ENCODE assay signal across 18 cellular contexts in genomic region chr6:166543603-166544293, GRCh38. TPM values are rescaled to one million over a fixed set of nuclear protein-coding genes. Genes with fewer than 3 reads are reported as not detected.
DNase-seq lines count a peak whose midpoint lies in the region; ATAC-seq and TF ChIP-seq lines count a peak whose summit lies in the region.
"Had no signal": no experiment of that assay in that cellular context is flagged by ENCODE, and none has a peak within 500 bp of the region (broad histone marks: within the 10 kb centered on the region; RNA-seq: fewer than 3 reads in every experiment).

No MANE protein-coding gene starts in this region.

- H3K79me1 ChIP-seq in mesendoderm (ENCODE audit: low read length) = no peaks in the 10 kb centered on the region

- TF ChIP-seq CTCF in RWPE1 (conservative IDR thresholded peaks at IDR 0.05; ENCODE audit: low read depth) (no peak), endodermal cell (conservative IDR thresholded peaks at IDR 0.05) (no peak), prostate gland (IDR thresholded peaks at IDR 0.05) (no peak), mucosa of descending colon (IDR thresholded peaks at IDR 0.05) (no peak)

- no peak overlapping the region for H4K5ac ChIP-seq in mesendoderm (ENCODE audit: low read length)

- no peak overlapping the region for H3K4me2 ChIP-seq in mesendoderm (ENCODE audit: low read length)

- H3K27me3 ChIP-seq in CD4-positive, CD25-positive, alpha-beta regulatory T cell (ENCODE audit: control insufficient read depth, insufficient read depth, low read length) = no peaks in the 10 kb centered on the region
- H3K27me3 ChIP-seq in endodermal cell (ENCODE audit: control insufficient read depth, insufficient read depth, low read length, poor library complexity, severe bottlenecking) (no peaks in the 10 kb centered on the region), mesendoderm (ENCODE audit: insufficient read depth, low read length, poor library complexity) (no peaks in the 10 kb centered on the region), prostate gland (replicated peaks; ENCODE audit: insufficient read depth) (no peaks in the 10 kb centered on the region)
- H3K27me3 ChIP-seq: BLaER1 treated with 17β-estradiol and CSF1 and Interleukin-3, amounts not matched to agents 10 nM and 100 nM had no signal

- peak overlapping the region in 2 of 3 donors; percentile 1 to 88 for H3K27ac Mint-ChIP-seq in CD4-positive, CD25-positive, alpha-beta regulatory T cell
- peak overlapping the region; percentile 1 for H3K27ac Mint-ChIP-seq in endodermal cell
- H3K27ac Mint-ChIP-seq: HFFc6 had no signal

- no peaks in the 10 kb centered on the region for H3K9me3 ChIP-seq in CD4-positive, CD25-positive, alpha-beta regulatory T cell (ENCODE audit: control insufficient read depth in 2 of 2, low read length in 2 of 2)
- no peaks in the 10 kb centered on the region for H3K9me3 ChIP-seq in endodermal cell (ENCODE audit: control insufficient read depth, low read length)
- no peaks in the 10 kb centered on the region for H3K9me3 ChIP-seq in prostate gland
- no peaks in the 10 kb centered on the region for H3K9me3 ChIP-seq in mucosa of descending colon
- H3K9me3 ChIP-seq: BLaER1 treated with 17β-estradiol and CSF1 and Interleukin-3, amounts not matched to agents 10 nM and 100 nM had no signal

- no peak overlapping the region for H2BK120ac ChIP-seq in mesendoderm (ENCODE audit: low read depth, low read length)

- H3K4me3 Mint-ChIP-seq in CD4-positive, CD25-positive, alpha-beta regulatory T cell = peak overlapping the region in 2 of 4 donors; percentile 33 to 59
- no peak overlapping the region for H3K4me3 Mint-ChIP-seq in endodermal cell
- H3K4me3 Mint-ChIP-seq: HFFc6 had no signal

- H2BK5ac ChIP-seq in mesendoderm (ENCODE audit: low read length) = no peak overlapping the region

- no peaks in the 10 kb centered on the region for H3K36me3 Mint-ChIP-seq in CD4-positive, CD25-positive, alpha-beta regulatory T cell
- peaks cover 3% of the 10 kb centered on the region for H3K36me3 Mint-ChIP-seq in endodermal cell (ENCODE audit: low read depth)

- 92 to 93% methylated on average over 8 to 9 of the region's 9 CpGs for WGBS in endodermal cell (ENCODE audit: insufficient coverage in 1 of 2, insufficient read length in 1 of 2), 2 experiments
- no CpG with 5 or more reads among the region's 9 CpGs for WGBS in mesendoderm (ENCODE audit: extremely low coverage, insufficient coverage, low lambda C conversion rate)
- 79% methylated on average over 9 of the region's 9 CpGs for WGBS in prostate gland

- H3K23ac ChIP-seq in mesendoderm (ENCODE audit: low read length) = peak overlapping the region; percentile 4

- H2AK5ac ChIP-seq in mesendoderm (ENCODE audit: low read length) = no peak overlapping the region

- H3K36me3 ChIP-seq in CD4-positive, CD25-positive, alpha-beta regulatory T cell (ENCODE audit: control insufficient read depth, insufficient read depth, low read length) = no peaks in the 10 kb centered on the region
- no peaks in the 10 kb centered on the region for H3K36me3 ChIP-seq in endodermal cell (ENCODE audit: control insufficient read depth, insufficient read depth, low read length)
- no peaks in the 10 kb centered on the region for H3K36me3 ChIP-seq in mesendoderm (ENCODE audit: control insufficient read depth, insufficient read depth, low read length)
- H3K36me3 ChIP-seq in prostate gland = no peaks in the 10 kb centered on the region
- H3K36me3 ChIP-seq in mucosa of descending colon (ENCODE audit: low read depth) = no peaks in the 10 kb centered on the region
- H3K36me3 ChIP-seq: BLaER1 treated with 17β-estradiol and CSF1 and Interleukin-3, amounts not matched to agents 10 nM and 100 nM had no signal

- H3K27me3 Mint-ChIP-seq in CD4-positive, CD25-positive, alpha-beta regulatory T cell = peaks cover 9% of the 10 kb centered on the region
- no peaks in the 10 kb centered on the region for H3K27me3 Mint-ChIP-seq in endodermal cell (ENCODE audit: insufficient read depth)

- H3K4me3 ChIP-seq in CD4-positive, CD25-positive, alpha-beta regulatory T cell (ENCODE audit: low read depth, low read length) = no peak overlapping the region
- H3K4me3 ChIP-seq in endodermal cell (ENCODE audit: low read length) (no peak overlapping the region), mesendoderm (ENCODE audit: low read length) (no peak overlapping the region), prostate gland (no peak overlapping the region), mucosa of descending colon (no peak overlapping the region)
- H3K4me3 ChIP-seq: BLaER1 treated with 17β-estradiol and CSF1 and Interleukin-3, amounts not matched to agents 10 nM and 100 nM had no signal

- POLR2A ChIA-PET in RWPE1 (lab: Yijun Ruan, JAX; ENCODE audit: low non-redundant PET) = no interaction called here

- peaks cover 35% of the 10 kb centered on the region for H3K4me1 ChIP-seq in CD4-positive, CD25-positive, alpha-beta regulatory T cell (ENCODE audit: control insufficient read depth, insufficient read depth, low read length, poor library complexity, severe bottlenecking)
- H3K4me1 ChIP-seq in endodermal cell (ENCODE audit: control insufficient read depth, insufficient read depth, low read length) (no peaks in the 10 kb centered on the region), mesendoderm (ENCODE audit: control insufficient read depth, low read depth, low read length) (peaks cover 8% of the 10 kb centered on the region), prostate gland (replicated peaks) (peaks cover 6% of the 10 kb centered on the region), mucosa of descending colon (ENCODE audit: low read depth) (peaks cover 5% of the 10 kb centered on the region)

- H3K79me2 ChIP-seq in mesendoderm (ENCODE audit: control insufficient read depth, insufficient read depth, low read length) = no peaks in the 10 kb centered on the region

- no peak overlapping the region for H3K18ac ChIP-seq in mesendoderm (ENCODE audit: low read length)

- H3K4me1 Mint-ChIP-seq in CD4-positive, CD25-positive, alpha-beta regulatory T cell = peaks cover 17 to 33% (median 20%) of the 10 kb centered on the region in 4 donors
- H3K4me1 Mint-ChIP-seq in endodermal cell = peaks cover 22% of the 10 kb centered on the region

- no peak overlapping the region for H3K27ac ChIP-seq in CD4-positive, CD25-positive, alpha-beta regulatory T cell (ENCODE audit: insufficient read depth, low read length, poor library complexity, severe bottlenecking)
- H3K27ac ChIP-seq in RWPE1 (peak overlapping the region; percentile 55), endodermal cell (ENCODE audit: low read depth, low read length) (no peak overlapping the region), mesendoderm (ENCODE audit: low read depth, low read length) (peak overlapping the region; percentile 14), prostate gland (no peak overlapping the region)
- H3K27ac ChIP-seq: BLaER1 treated with 17β-estradiol and CSF1 and Interleukin-3, amounts not matched to agents 10 nM and 100 nM had no signal

- H2BK15ac ChIP-seq in mesendoderm (replicated peaks; ENCODE audit: low read depth) = no peak overlapping the region

- intact Hi-C loops in prostate gland (cut with DNase I) (no loop called here), mucosa of descending colon (cut with DNase I, micrococcal nuclease) (no loop called here)

- CTCF ChIA-PET in RWPE1 (lab: Yijun Ruan, JAX) = no interaction called here

- DNase-seq in CD4-positive, CD25-positive, alpha-beta regulatory T cell = no peak
- DNase-seq in RWPE1 (ENCODE audit: low spot score) = no peak
- no peak for DNase-seq in endodermal cell
- peak; percentile 52 for DNase-seq in mesendoderm
- no peak for DNase-seq in prostate gland (ENCODE audit: low spot score)
- no peak for DNase-seq in mucosa of descending colon
- no peak for DNase-seq in NCI-H510A treated with DMSO at 0.1 percent for 48 hours (lab: John Stamatoyannopoulos, UW)
- DNase-seq: DMS153, EL, HFFc6, NCI-H1092, NCI-H146, NCI-H2081 treated with DMSO at 0.1 percent for 48 hours, NCI-H524 had no signal

- H3K9ac ChIP-seq in endodermal cell (ENCODE audit: extremely low read depth, low read length, poor library complexity, severe bottlenecking) (no peak overlapping the region), mesendoderm (ENCODE audit: low read length) (no peak overlapping the region)
- H3K9ac ChIP-seq: BLaER1 treated with 17β-estradiol and CSF1 and Interleukin-3, amounts not matched to agents 10 nM and 100 nM had no signal

- peaks cover 0 to 2% (median 0%) of the 10 kb centered on the region in 7 donors for H3K9me3 Mint-ChIP-seq in CD4-positive, CD25-positive, alpha-beta regulatory T cell
- H3K9me3 Mint-ChIP-seq in endodermal cell = no peaks in the 10 kb centered on the region

- H3K4ac ChIP-seq in mesendoderm (ENCODE audit: low read depth, low read length) = no peak overlapping the region

- H3K56ac ChIP-seq in mesendoderm (ENCODE audit: low read length) = no peak overlapping the region

- H4K8ac ChIP-seq in mesendoderm (ENCODE audit: low read depth, low read length) = no peak overlapping the region

- TF ChIP-seq POLR2A in prostate gland (IDR thresholded peaks at IDR 0.05) = no peak

- ATAC-seq in CD4-positive, CD25-positive, alpha-beta regulatory T cell (ENCODE audit: low read depth in 2 of 2) = no peak
- ATAC-seq in mucosa of descending colon = no peak
- ATAC-seq in GM21423 (IDR thresholded peaks at IDR 0.05; ENCODE audit: unreplicated experiment) = no peak
- ATAC-seq: Panc1, Right ventricle myocardium inferior had no signal

RNA-seq across cellular contexts. Expression of gene RAMACL, which starts 42.7 kb away (rescaled TPM):
- 0.52 TPM for total RNA-seq in CD4-positive, CD25-positive, alpha-beta regulatory T cell
- polyA plus RNA-seq in CD4-positive, CD25-positive, alpha-beta regulatory T cell = under 1 TPM; 0.16 to 0.35 (median 0.30) TPM
- 1 to 10 TPM in 1 of 2 donors, under 1 TPM in 1; 0.80 to 2.5 TPM for total RNA-seq in endodermal cell
- 0.11 TPM for polyA plus RNA-seq in endodermal cell (2013, experiment 1 of 2)
- polyA plus RNA-seq in endodermal cell (2013, experiment 2 of 2) = 0.33 TPM
- polyA plus RNA-seq in mesendoderm (2013, experiment 1 of 2) = 0.32 TPM
- polyA plus RNA-seq in mesendoderm (2013, experiment 2 of 2) = 0.28 TPM
- total RNA-seq in prostate gland = 1 to 10 TPM in 1 of 2 donors, under 1 TPM in 1; 0.68 to 1.1 TPM
- 1 to 10 TPM in 1 of 3 donors, under 1 TPM in 2; 0.66 to 1.7 (median 0.92) TPM for total RNA-seq in mucosa of descending colon

Comparison
In these comparisons a context has a peak if more than half of its experiments do, and no peak if none do; other contexts are left out.
1. H3K27ac ChIP-seq: peak in RWPE1 (single experiment) and mesendoderm (single experiment); none in CD4-positive, CD25-positive, alpha-beta regulatory T cell (single experiment), endodermal cell (single experiment) and prostate gland (0 of 2).